Comparison of ENCODE assay signal across 15 cellular contexts in the genomic region with DNA sequence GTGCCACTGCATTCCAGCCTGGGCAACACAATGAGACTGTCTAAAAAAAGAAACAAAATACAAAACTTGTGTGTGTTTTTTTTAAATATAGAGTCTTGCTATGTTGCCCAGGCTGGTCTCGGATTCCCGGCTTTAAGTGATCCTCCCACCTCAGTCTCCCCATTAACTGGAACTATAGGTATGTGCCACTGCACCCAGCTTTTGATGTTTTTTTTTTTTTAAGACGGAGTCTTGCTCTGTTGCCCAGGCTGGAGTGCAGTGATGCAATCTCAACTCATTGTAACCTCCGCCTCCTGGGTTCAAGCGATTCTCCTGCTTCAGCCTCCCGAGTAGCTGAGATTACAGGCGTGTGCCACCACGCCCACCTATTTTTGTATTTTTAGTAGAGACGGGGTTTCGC.
"Had no signal": no experiment of that assay in that cellular context is flagged by ENCODE, and none has a peak within 500 bp of the region (broad histone marks: within the 10 kb centered on the region; RNA-seq: fewer than 3 reads in every experiment).

No MANE protein-coding gene starts in this region.

- H3K27ac ChIP-seq: brain microvascular endothelial cell, gastrocnemius medialis, hepatocyte, spleen, tibial nerve had no signal

- H3K9me3 Mint-ChIP-seq: activated naive CD4-positive, alpha-beta T cell treated with anti-CD3 and anti-CD28 coated beads, Interleukin-2, amount 50 U/mL, for 72 hours; activated T-cell treated with anti-CD3 and anti-CD28 coated beads, Interleukin-2, amount 50 U/mL, for 72 hours; neural crest cell; T-helper 2 cell treated with Interferon-gamma antibody and Interleukin-4, amounts not matched to agents 5 μg/mL and 100 μg/mL, for 36 hours had no signal

- H3K4me3 Mint-ChIP-seq: activated T-cell treated with anti-CD3 and anti-CD28 coated beads, Interleukin-2, amount 50 U/mL, for 72 hours; T-helper 2 cell treated with Interferon-gamma antibody and Interleukin-4, amounts not matched to agents 5 μg/mL and 100 μg/mL, for 36 hours had no signal

- H3K4me3 ChIP-seq: gastrocnemius medialis, hepatocyte, spleen, tibial nerve had no signal

- H3K9me3 ChIP-seq: gastrocnemius medialis, spleen, tibial nerve had no signal

- H3K27me3 ChIP-seq: brain microvascular endothelial cell, gastrocnemius medialis, hepatocyte, spleen, tibial nerve had no signal

- DNase-seq: activated CD4-positive, alpha-beta T cell treated with anti-CD3 and anti-CD28 coated beads for 4 hours; activated CD4-positive, alpha-beta T cell treated with anti-CD3 and anti-CD28 coated beads, Interleukin-2, amount 50 U/mL, for 4 hours; activated naive CD4-positive, alpha-beta T cell; activated T-cell treated with anti-CD3 and anti-CD28 coated beads for 4 hours; effector CD4-positive, alpha-beta T cell; gastrocnemius medialis; spleen; stimulated activated naive CD4-positive, alpha-beta T cell treated with Interleukin-2 at 50 U/mL for 16 hours had no signal

- H3K4me2 ChIP-seq: hepatocyte had no signal

- H3K4me1 ChIP-seq: gastrocnemius medialis had no signal

- H2AFZ ChIP-seq: hepatocyte had no signal

- H3K27ac Mint-ChIP-seq: activated naive CD4-positive, alpha-beta T cell treated with anti-CD3 and anti-CD28 coated beads, Interleukin-2, amount 50 U/mL, for 72 hours; activated T-cell treated with anti-CD3 and anti-CD28 coated beads, Interleukin-2, amount 50 U/mL, for 72 hours; T-helper 2 cell treated with Interferon-gamma antibody and Interleukin-4, amounts not matched to agents 5 μg/mL and 100 μg/mL, for 36 hours had no signal
